6 cellular contexts compared by ENCODE assay signal in genomic region chr21:18220498-18220897, GRCh38.
"Had no signal": no experiment of that assay in that cellular context is flagged by ENCODE, and none has a peak within 500 bp of the region (broad histone marks: within the 10 kb centered on the region; RNA-seq: fewer than 3 reads in every experiment).

No MANE protein-coding gene starts in this region.

- H3K27ac ChIP-seq: HL-60, KMS-11 had no signal

- H3K4me3 ChIP-seq: K562 had no signal

- DNase-seq: IMR-90, KBM-7, KG1 had no signal
